ENCODE assay signal across 9 cellular contexts in genomic region chr5:179275941-179276837, GRCh38.
DNase-seq lines count a peak whose midpoint lies in the region; ATAC-seq, FAIRE-seq and TF ChIP-seq lines count a peak whose summit lies in the region.
"Had no signal": no experiment of that assay in that cellular context is flagged by ENCODE, and none has a peak within 500 bp of the region (broad histone marks: within the 10 kb centered on the region; RNA-seq: fewer than 3 reads in every experiment).

No MANE protein-coding gene starts in this region.

- WGBS in esophagus muscularis mucosa, result 72% methylated on average over 18 of the region's 23 CpGs

- peak; percentile 71 for ATAC-seq in mucosa of descending colon
- peak; percentile 64 for ATAC-seq in upper lobe of right lung
- ATAC-seq in HG03520 (IDR thresholded peaks at IDR 0.05; ENCODE audit: unreplicated experiment), result no peak

- intact Hi-C loops in esophagus muscularis mucosa (cut with DNase I) (no loop called here), mucosa of descending colon (cut with DNase I, micrococcal nuclease) (no loop called here), upper lobe of right lung (cut with DNase I) (no loop called here)

- TF ChIP-seq EP300 in esophagus muscularis mucosa (IDR thresholded peaks at IDR 0.05), result no peak

- CTCF ChIA-PET in RWPE1 (lab: Yijun Ruan, JAX), result interaction anchor here (0.6 to 0.7 kb wide), 2 partner anchors 95 to 1048 kb away, joined by 3 read pairs; no protein-coding TSS in a partner anchor

- FAIRE-seq in HTR-8/SVneo (lab: Jason Lieb, UNC), result peak; percentile 99

- H3K4me3 ChIP-seq in esophagus muscularis mucosa (no peak overlapping the region), mucosa of descending colon (no peak overlapping the region), upper lobe of right lung (no peak overlapping the region)

- H3K4me1 ChIP-seq in esophagus muscularis mucosa, result peaks cover 12 to 58% (median 52%) of the 10 kb centered on the region in 4 donors
- H3K4me1 ChIP-seq in mucosa of descending colon (ENCODE audit: low read depth), result no peaks in the 10 kb centered on the region
- H3K4me1 ChIP-seq in upper lobe of right lung, result peaks cover 27% of the 10 kb centered on the region

- H3K27me3 ChIP-seq in esophagus muscularis mucosa, result no peaks in the 10 kb centered on the region
- no peaks in the 10 kb centered on the region for H3K27me3 ChIP-seq in upper lobe of right lung

- POLR2A ChIA-PET in RWPE1 (lab: Yijun Ruan, JAX; ENCODE audit: low non-redundant PET), result no interaction called here

- no peak for TF ChIP-seq CTCF in esophagus muscularis mucosa (IDR thresholded peaks at IDR 0.05)
- TF ChIP-seq CTCF in mucosa of descending colon (IDR thresholded peaks at IDR 0.05), result no peak
- TF ChIP-seq CTCF in upper lobe of right lung (IDR thresholded peaks at IDR 0.05), result no peak
- no peak for TF ChIP-seq CTCF in RWPE1 (conservative IDR thresholded peaks at IDR 0.05; ENCODE audit: low read depth)

- DNase-seq in HTR-8/SVneo (ENCODE audit: insufficient read length, low spot score) (peak; percentile 96), esophagus muscularis mucosa (ENCODE audit: extremely low spot score) (no peak), mucosa of descending colon (peak; percentile 50 to 80 (median 55)), upper lobe of right lung (no peak), SHP77 treated with DMSO at 0.1 percent for 48 hours (lab: John Stamatoyannopoulos, UW) (no peak), RWPE1 (ENCODE audit: low spot score) (no peak)
- DNase-seq in stimulated activated naive CD4-positive, alpha-beta T cell (lab: John Stamatoyannopoulos, UW), result no peak
- DNase-seq: head of caudate nucleus had no signal

- peak overlapping the region; percentile 71 to 81 (median 74) for H3K27ac ChIP-seq in esophagus muscularis mucosa (replicated peaks in 1 of 4)
- peak overlapping the region; percentile 78 for H3K27ac ChIP-seq in upper lobe of right lung
- no peak overlapping the region for H3K27ac ChIP-seq in RWPE1

- no peaks in the 10 kb centered on the region for H3K36me3 ChIP-seq in esophagus muscularis mucosa
- H3K36me3 ChIP-seq in mucosa of descending colon (ENCODE audit: low read depth), result no peaks in the 10 kb centered on the region
- no peaks in the 10 kb centered on the region for H3K36me3 ChIP-seq in upper lobe of right lung

- no peak for TF ChIP-seq POLR2A in esophagus muscularis mucosa (IDR thresholded peaks at IDR 0.05; ENCODE audit: low read depth)

- H3K9me3 ChIP-seq in esophagus muscularis mucosa (no peaks in the 10 kb centered on the region), mucosa of descending colon (no peaks in the 10 kb centered on the region), upper lobe of right lung (no peaks in the 10 kb centered on the region)

Comparison
In these comparisons a context has a peak if more than half of its experiments do, and no peak if none do; other contexts are left out.
1. DNase-seq: peak in HTR-8/SVneo (single experiment) and mucosa of descending colon (3 of 3); none in esophagus muscularis mucosa (single experiment), upper lobe of right lung (single experiment), SHP77 treated with DMSO at 0.1 percent for 48 hours (single experiment), RWPE1 (single experiment) and stimulated activated naive CD4-positive, alpha-beta T cell (0 of 6).